In genomic region chr5:132422720-132423442, GRCh38 we compare ENCODE assay signal across 8 cellular contexts. TPM values are rescaled to one million over a fixed set of nuclear protein-coding genes. Genes with fewer than 3 reads are reported as not detected.
DNase-seq lines count a peak whose midpoint lies in the region; ATAC-seq and TF ChIP-seq lines count a peak whose summit lies in the region.

No MANE protein-coding gene starts in this region.

- in situ Hi-C loops in IMR-90 (cut with MboI; ENCODE audit: low sequenced_read_pairs), result loop anchor here (5.0 kb wide), 1 partner anchor 49 kb away; no protein-coding TSS in a partner anchor

- CTCF ChIA-PET in IMR-90 (lab: Yijun Ruan, JAX), result interaction anchor here (0.6 to 2.2 kb wide), 3 partner anchors 67 to 83 kb away, joined by 3 to 6 read pairs (median 5); partner anchors contain the start of gene IRF1

- TF ChIP-seq RAD21 in IMR-90 (IDR thresholded peaks at IDR 0.05; ENCODE audit: low read length), result no peak

- H3K4me3 ChIP-seq in ACC112 (ENCODE audit: low read depth, low read length) (no peak overlapping the region), IMR-90 (ENCODE audit: insufficient read depth, low read depth, low read length) (no peak overlapping the region), lung (no peak overlapping the region), SJCRH30 (no peak overlapping the region)

- H3K79me1 ChIP-seq in IMR-90 (ENCODE audit: low read depth in 1 of 2, low read length in 2 of 2), result peaks cover 20 to 80% of the 10 kb centered on the region in 2 experiments; a peak in 3 of 4 replicates

- intact Hi-C loops in IMR-90 (cut with micrococcal nuclease), result loop anchor here (5.0 kb wide), 1 partner anchor 34 kb away; no protein-coding TSS in a partner anchor

- H3K4me1 Mint-ChIP-seq in activated naive CD8-positive, alpha-beta T cell treated with anti-CD3 and anti-CD28 coated beads, Interleukin-2, amount 50 U/mL, for 24 hours, result peaks cover 95% of the 10 kb centered on the region

- peak overlapping the region; percentile 80 for H3K23ac ChIP-seq in IMR-90 (ENCODE audit: low read depth, low read length)

- H3K4me1 ChIP-seq in ACC112 (ENCODE audit: control insufficient read depth, insufficient read depth, low read length, unreplicated experiment) (peaks cover 86% of the 10 kb centered on the region), IMR-90 (ENCODE audit: control insufficient read depth, insufficient read depth, low read length) (peaks cover 43% of the 10 kb centered on the region), lung (ENCODE audit: control insufficient read depth in 2 of 2, insufficient read depth in 2 of 2, low read length in 2 of 2) (peaks cover 35 to 43% of the 10 kb centered on the region in 2 donors), SJCRH30 (peaks cover 26% of the 10 kb centered on the region)

- H3K9me1 ChIP-seq in IMR-90 (ENCODE audit: insufficient read depth, low read length), result peaks cover 38% of the 10 kb centered on the region

- H2BK15ac ChIP-seq in IMR-90 (ENCODE audit: low read depth, low read length), result peak overlapping the region; percentile 78; the same call in 2 of the 3 replicates

- H3K27me3 ChIP-seq in ACC112 (ENCODE audit: insufficient read depth, low read length), result no peaks in the 10 kb centered on the region
- H3K27me3 ChIP-seq in IMR-90 (ENCODE audit: control insufficient read depth, insufficient read depth, low read length), result no peaks in the 10 kb centered on the region
- H3K27me3 ChIP-seq in lung (ENCODE audit: control insufficient read depth, insufficient read depth), result no peaks in the 10 kb centered on the region
- no peaks in the 10 kb centered on the region for H3K27me3 ChIP-seq in SJCRH30

- peak; percentile 56 for DNase-seq in IMR-90
- no peak for DNase-seq in activated naive CD8-positive, alpha-beta T cell treated with anti-CD3 and anti-CD28 coated beads, Interleukin-2, amount 50 U/mL, for 24 hours
- no peak for DNase-seq in lung (ENCODE audit: low spot score)
- no peak for DNase-seq in NCI-H1694 treated with DMSO at 0.1 percent for 48 hours (lab: John Stamatoyannopoulos, UW)
- no peak for DNase-seq in SJCRH30

- H3K56ac ChIP-seq in IMR-90 (ENCODE audit: extremely low read depth, insufficient read depth, low read length), result peak overlapping the region; percentile 52; the same call in 1 of the 2 replicates

- H3K27me3 Mint-ChIP-seq in activated naive CD8-positive, alpha-beta T cell treated with anti-CD3 and anti-CD28 coated beads, Interleukin-2, amount 50 U/mL, for 24 hours, result no peaks in the 10 kb centered on the region

- peak overlapping the region; percentile 80 for H3K14ac ChIP-seq in IMR-90 (replicated peaks; ENCODE audit: low read depth, low read length)

- peak overlapping the region; percentile 80 for H4K91ac ChIP-seq in IMR-90 (ENCODE audit: insufficient read depth, low read depth, low read length)

- H4K20me1 ChIP-seq in IMR-90 (ENCODE audit: insufficient read depth, low read length), result no peaks in the 10 kb centered on the region

- peak overlapping the region; percentile 89 for H2AK5ac ChIP-seq in IMR-90 (ENCODE audit: low read depth, low read length)

- ATAC-seq in GM19351 (IDR thresholded peaks at IDR 0.05; ENCODE audit: unreplicated experiment), result peak; percentile 47
- peak; percentile 3 for ATAC-seq in IMR-90 (ENCODE audit: low read depth)
- ATAC-seq in activated naive CD8-positive, alpha-beta T cell treated with anti-CD3 and anti-CD28 coated beads, Interleukin-2, amount 50 U/mL, for 24 hours, result no peak
- ATAC-seq in lung (ENCODE audit: insufficient read depth, low FRiP score), result no peak
- no peak for ATAC-seq in HG03159 (IDR thresholded peaks at IDR 0.05; ENCODE audit: unreplicated experiment)

- H3K9me3 Mint-ChIP-seq in activated naive CD8-positive, alpha-beta T cell treated with anti-CD3 and anti-CD28 coated beads, Interleukin-2, amount 50 U/mL, for 24 hours, result no peaks in the 10 kb centered on the region

- peak overlapping the region; percentile 55 for H3K18ac ChIP-seq in IMR-90 (ENCODE audit: low read depth, low read length)

- H3K9me3 ChIP-seq in IMR-90 (ENCODE audit: control insufficient read depth, insufficient read depth, low read length) (no peaks in the 10 kb centered on the region), lung (ENCODE audit: control insufficient read depth in 2 of 2, insufficient read depth in 1 of 2, low read length in 1 of 2) (no peaks in the 10 kb centered on the region), SJCRH30 (replicated peaks) (no peaks in the 10 kb centered on the region)

- peak overlapping the region; percentile 47; the same call in 1 of the 2 replicates for H3K9ac ChIP-seq in IMR-90 (ENCODE audit: low read depth, low read length)

- POLR2A ChIA-PET in IMR-90 (lab: Charles Lee; ENCODE audit: unreplicated experiment), result no interaction called here

- peak overlapping the region; percentile 36 for H4K5ac ChIP-seq in IMR-90 (ENCODE audit: low read depth, low read length)

- peak overlapping the region; percentile 25 to 58; a peak in 3 of 4 replicates for H4K8ac ChIP-seq in IMR-90 (ENCODE audit: low read depth in 2 of 2, low read length in 2 of 2)

- BruUV-seq in IMR-90 (replicated peaks; lab: Mats Ljungman, UMichigan), result no TSS peak

- no peak overlapping the region for H3K4me2 ChIP-seq in IMR-90 (ENCODE audit: low read depth, low read length)

- H3K36me3 ChIP-seq in ACC112 (ENCODE audit: insufficient read depth, low read length) (no peaks in the 10 kb centered on the region), IMR-90 (ENCODE audit: control insufficient read depth, insufficient read depth, low read length) (peaks cover 2% of the 10 kb centered on the region; the same call in 1 of the 2 replicates), lung (ENCODE audit: control insufficient read depth in 2 of 2, insufficient read depth in 2 of 2, low read length in 2 of 2) (peaks cover 0 to 10% of the 10 kb centered on the region in 2 donors), SJCRH30 (no peaks in the 10 kb centered on the region)

- no peak for TF ChIP-seq POLR2A in IMR-90 (IDR thresholded peaks at IDR 0.05; ENCODE audit: low read depth, low read length)

- H2BK120ac ChIP-seq in IMR-90 (ENCODE audit: low read depth, low read length), result peak overlapping the region; percentile 95

- peaks cover 31% of the 10 kb centered on the region for H3K36me3 Mint-ChIP-seq in activated naive CD8-positive, alpha-beta T cell treated with anti-CD3 and anti-CD28 coated beads, Interleukin-2, amount 50 U/mL, for 24 hours (ENCODE audit: low read depth)

- peak overlapping the region; percentile 21 for H2AK9ac ChIP-seq in IMR-90 (replicated peaks; ENCODE audit: low read depth, low read length, poor library complexity)

- H3K4me3 Mint-ChIP-seq in activated naive CD8-positive, alpha-beta T cell treated with anti-CD3 and anti-CD28 coated beads, Interleukin-2, amount 50 U/mL, for 24 hours, result no peak overlapping the region

- H2AFZ ChIP-seq in ACC112 (ENCODE audit: low read length, unreplicated experiment), result no peak overlapping the region
- peak overlapping the region; percentile 19 for H2AFZ ChIP-seq in IMR-90 (replicated peaks; ENCODE audit: low read length, poor library complexity)

- TF ChIP-seq CTCF in IMR-90 (conservative IDR thresholded peaks at IDR 0.05; ENCODE audit: low read depth, low read length), result no peak
- TF ChIP-seq CTCF in lung (IDR thresholded peaks at IDR 0.05; ENCODE audit: control extremely low read depth, extremely low read depth), result no peak

- dilution Hi-C loops in IMR-90 (cut with HindIII; ENCODE audit: low sequenced_read_pairs, unreplicated experiment), result no loop called here

- H3K4ac ChIP-seq in IMR-90 (ENCODE audit: low read depth, low read length), result peak overlapping the region; percentile 75

- peaks cover 32% of the 10 kb centered on the region for H3K79me2 ChIP-seq in ACC112 (ENCODE audit: control insufficient read depth, insufficient read depth, low read length, unreplicated experiment)

- H3K27ac ChIP-seq in ACC112 (ENCODE audit: low read depth, low read length) (peak overlapping the region; percentile 69), IMR-90 (ENCODE audit: insufficient read depth, low read length) (peak overlapping the region; percentile 81), lung (ENCODE audit: low read depth in 1 of 2, low read length in 1 of 2) (peak overlapping the region; percentile 75 to 90), SJCRH30 (no peak overlapping the region)

- H2BK5ac ChIP-seq in IMR-90 (ENCODE audit: low read depth, low read length, poor library complexity, severe bottlenecking), result peak overlapping the region; percentile 70

- no CpG with 5 or more reads among the region's 5 CpGs for WGBS in IMR-90 (ENCODE audit: extremely low coverage in 2 of 2, insufficient read length in 1 of 2), 2 experiments
- WGBS in lung, 2 donors, result 43 to 61% methylated on average over 5 of the region's 5 CpGs

- H2BK20ac ChIP-seq in IMR-90 (ENCODE audit: low read depth, low read length), result peak overlapping the region; percentile 79

- peak overlapping the region; percentile 43 for H3K27ac Mint-ChIP-seq in activated naive CD8-positive, alpha-beta T cell treated with anti-CD3 and anti-CD28 coated beads, Interleukin-2, amount 50 U/mL, for 24 hours

TF ChIP-seq in IMR-90, 13 proteins besides CTCF, POLR2A, EP300 and RAD21:
- TF ChIP-seq BHLHE40 (IDR thresholded peaks at IDR 0.05; ENCODE audit: low read depth, low read length) (peak; percentile 44; the same call in 1 of the 2 replicates), USF2 (IDR thresholded peaks at IDR 0.05; ENCODE audit: low read depth, low read length) (peak; percentile 78), MAFK (IDR thresholded peaks at IDR 0.05; ENCODE audit: low read depth, low read length) (no peak), SMC3 (IDR thresholded peaks at IDR 0.05; ENCODE audit: low read depth, low read length) (no peak), FOS (IDR thresholded peaks at IDR 0.05; ENCODE audit: low read depth, low read length) (no peak), RCOR1 (IDR thresholded peaks at IDR 0.05; ENCODE audit: insufficient replicate concordance, low read length) (no peak)

RNA-seq across cellular contexts. Expression of gene SLC22A5, which starts 53.4 kb away (rescaled TPM):
- total RNA-seq in IMR-90 (2012; rRNA removed) (3.6 and 6.1 TPM in 2 replicates), lung (10 to 100 TPM in 1 of 2 donors, 1 to 10 TPM in 1; 8.5 to 12.7 TPM)
- polyA plus RNA-seq in IMR-90 (2012; rRNA removed) (6.0 and 7.1 TPM in 2 replicates), lung (1 to 10 TPM; 4.6 to 7.2 TPM)
- polyA plus RNA-seq in IMR-90 (2012; cell fraction: cytosol; rRNA removed), result 1.3 and 4.2 TPM in 2 replicates
- 28.5 and 37.6 TPM in 2 replicates for polyA plus RNA-seq in IMR-90 (2012; cell fraction: nucleus; rRNA removed; ENCODE audit: low replicate concordance)
- total RNA-seq in SJCRH30 (2014; rRNA removed; shearing (Covaris generic)), result 0.13 and 0.47 TPM in 2 replicates

Comparison
In these comparisons a context has a peak if more than half of its experiments do, and no peak if none do; other contexts are left out.
1. ATAC-seq: peak in GM19351 (single experiment) and IMR-90 (single experiment); none in activated naive CD8-positive, alpha-beta T cell treated with anti-CD3 and anti-CD28 coated beads, Interleukin-2, amount 50 U/mL, for 24 hours (single experiment), lung (single experiment) and HG03159 (single experiment).